Comparison of ENCODE assay signal across 16 cellular contexts in genomic region chr4:58275856-58276255, GRCh38.
A peak's percentile ranks its signal among the peaks of the same experiment; 100 is the strongest.
DNase-seq lines count a peak whose midpoint lies in the region; ATAC-seq and TF ChIP-seq lines count a peak whose summit lies in the region.
"Had no signal": no experiment of that assay in that cellular context is flagged by ENCODE, and none has a peak within 500 bp of the region (broad histone marks: within the 10 kb centered on the region; RNA-seq: fewer than 3 reads in every experiment).

No MANE protein-coding gene starts in this region.

- WGBS in trophoblast cell (ENCODE audit: extremely low coverage, insufficient coverage, insufficient read length) = no CpG with 5 or more reads among the region's 1 CpG

- H2BK12ac ChIP-seq in trophoblast cell (ENCODE audit: low read length) = no peak overlapping the region

- TF ChIP-seq CTCF in coronary artery (IDR thresholded peaks at IDR 0.05) = no peak

- no peak overlapping the region for H3K4ac ChIP-seq in trophoblast cell (ENCODE audit: low read depth, low read length)

- H3K27me3 ChIP-seq in trophoblast cell (ENCODE audit: insufficient read depth, low read length) = no peaks in the 10 kb centered on the region

- DNase-seq in ELR (ENCODE audit: low read depth) (peak; percentile 1), SK-N-MC (ENCODE audit: low read depth, low spot score) (peak; percentile 16), trophoblast cell (peak; percentile 14 to 86), coronary artery (ENCODE audit: low spot score) (no peak), NCI-H2029 (lab: John Stamatoyannopoulos, UW) (no peak)
- DNase-seq: 8988T; C1 segment of cervical spinal cord; Calu3; CD4-positive, alpha-beta memory T cell; COR-L47; DMS53; DMS79 treated with DMSO at 0.1 percent for 48 hours; H9 had no signal

- ATAC-seq in HG03354 (IDR thresholded peaks at IDR 0.05; ENCODE audit: poor library complexity, severe bottlenecking, unreplicated experiment) = no peak
- ATAC-seq: GM23338, HCT116 had no signal

- no peak overlapping the region for H3K23ac ChIP-seq in trophoblast cell (ENCODE audit: low read length)

- H4K91ac ChIP-seq in trophoblast cell (ENCODE audit: low read depth, low read length) = no peak overlapping the region

- H2BK5ac ChIP-seq in trophoblast cell (ENCODE audit: low read depth, low read length, poor library complexity) = no peak overlapping the region

- no peaks in the 10 kb centered on the region for H3K79me2 ChIP-seq in trophoblast cell (ENCODE audit: control insufficient read depth, insufficient read depth, low read length, poor library complexity)

- H4K12ac ChIP-seq in trophoblast cell (ENCODE audit: low read depth, low read length) = no peak overlapping the region

- H3K36me3 ChIP-seq in SK-N-MC (ENCODE audit: insufficient read depth, low read length) (no peaks in the 10 kb centered on the region), trophoblast cell (ENCODE audit: control insufficient read depth in 1 of 2, insufficient read depth in 2 of 2, low read length in 2 of 2) (no peaks in the 10 kb centered on the region)

- H3K14ac ChIP-seq in trophoblast cell (ENCODE audit: low read length) = no peak overlapping the region

- H3K27ac ChIP-seq in SK-N-MC (no peak overlapping the region), trophoblast cell (ENCODE audit: low read depth, low read length) (no peak overlapping the region), coronary artery (no peak overlapping the region)

- H3K79me1 ChIP-seq in trophoblast cell (ENCODE audit: low read length) = no peaks in the 10 kb centered on the region

- no peaks in the 10 kb centered on the region for H3K4me1 ChIP-seq in trophoblast cell (ENCODE audit: control insufficient read depth in 1 of 2, insufficient read depth in 2 of 2, low read length in 2 of 2)

- H3K9ac ChIP-seq in SK-N-MC (ENCODE audit: insufficient read length) (no peak overlapping the region), trophoblast cell (ENCODE audit: low read length) (no peak overlapping the region)

- H3K18ac ChIP-seq in trophoblast cell (ENCODE audit: low read length) = no peak overlapping the region

- no peaks in the 10 kb centered on the region for H3K9me3 ChIP-seq in SK-N-MC (ENCODE audit: low read depth, low read length)
- H3K9me3 ChIP-seq in trophoblast cell (ENCODE audit: insufficient read depth, low read depth, low read length) = peaks cover under 1% of the 10 kb centered on the region

- no peak overlapping the region for H4K8ac ChIP-seq in trophoblast cell (ENCODE audit: low read depth, low read length)

- H3K4me2 ChIP-seq in trophoblast cell (ENCODE audit: low read length) = no peak overlapping the region
- H3K4me2 ChIP-seq: GM23338 had no signal

- H2BK120ac ChIP-seq in trophoblast cell (ENCODE audit: insufficient read depth, low read length, poor library complexity) = no peak overlapping the region

- no peak overlapping the region for H2AFZ ChIP-seq in trophoblast cell (ENCODE audit: insufficient read depth, low read length, poor library complexity)
- H2AFZ ChIP-seq: GM23338 had no signal

- no peak overlapping the region for H3K4me3 ChIP-seq in SK-N-MC
- no peak overlapping the region for H3K4me3 ChIP-seq in trophoblast cell (ENCODE audit: low read depth, low read length)
- H3K4me3 ChIP-seq in coronary artery = no peak overlapping the region
- H3K4me3 ChIP-seq: GM23338 had no signal

- H2AK5ac ChIP-seq in trophoblast cell (ENCODE audit: low read length) = no peak overlapping the region

Comparison
In these comparisons a context has a peak if more than half of its experiments do, and no peak if none do; other contexts are left out.
1. DNase-seq: peak in ELR (single experiment), SK-N-MC (single experiment) and trophoblast cell (2 of 2); none in coronary artery (single experiment) and NCI-H2029 (single experiment).